Comparison of ENCODE assay signal across 28 cellular contexts in genomic region chrX:101386542-101386885, GRCh38. TPM values are rescaled to one million over a fixed set of nuclear protein-coding genes. Genes with fewer than 3 reads are reported as not detected.
DNase-seq lines count a peak whose midpoint lies in the region; ATAC-seq, FAIRE-seq and TF ChIP-seq lines count a peak whose summit lies in the region.
"Had no signal": no experiment of that assay in that cellular context is flagged by ENCODE, and none has a peak within 500 bp of the region (broad histone marks: within the 10 kb centered on the region; RNA-seq: fewer than 3 reads in every experiment).

No MANE protein-coding gene starts in this region.

- H3K4me1 Mint-ChIP-seq in activated T-cell treated with anti-CD3 and anti-CD28 coated beads, Interleukin-2, amount 50 U/mL, for 4 hours (ENCODE audit: low read depth), result peaks cover 5% of the 10 kb centered on the region
- H3K4me1 Mint-ChIP-seq in stimulated activated memory B cell treated with anti-CD40 and anti-IgM and Interleukin-4, amounts not matched to agents 10 μg/mL and 1 μg/mL and 100 μg/mL, for 72 hours, result peaks cover 18% of the 10 kb centered on the region

- no peaks in the 10 kb centered on the region for H3K9me3 Mint-ChIP-seq in activated T-cell treated with anti-CD3 and anti-CD28 coated beads, Interleukin-2, amount 50 U/mL, for 4 hours
- no peaks in the 10 kb centered on the region for H3K9me3 Mint-ChIP-seq in stimulated activated memory B cell treated with anti-CD40 and anti-IgM and Interleukin-4, amounts not matched to agents 10 μg/mL and 1 μg/mL and 100 μg/mL, for 72 hours
- H3K9me3 Mint-ChIP-seq: activated CD4-positive, alpha-beta T cell treated with anti-CD3 and anti-CD28 coated beads, Interleukin-2, amount 10 ng/mL, durations not matched to agents 24 days and 14 days; effector memory CD8-positive, alpha-beta T cell; T-cell had no signal

- peak overlapping the region; percentile 96 for H3K27ac Mint-ChIP-seq in stimulated activated memory B cell treated with anti-CD40 and anti-IgM and Interleukin-4, amounts not matched to agents 10 μg/mL and 1 μg/mL and 100 μg/mL, for 72 hours
- H3K27ac Mint-ChIP-seq: activated CD4-positive, alpha-beta T cell treated with anti-CD3 and anti-CD28 coated beads, Interleukin-2, amount 10 ng/mL, durations not matched to agents 24 days and 14 days; activated CD8-positive, alpha-beta memory T cell treated with anti-CD3 and anti-CD28 coated beads, Interleukin-2, amount 10 ng/mL, durations not matched to agents 7 days and 5 days; effector memory CD8-positive, alpha-beta T cell had no signal

- no peaks in the 10 kb centered on the region for H3K27me3 ChIP-seq in HL-60 (ENCODE audit: insufficient read depth, poor library complexity, severe bottlenecking)
- no peaks in the 10 kb centered on the region for H3K27me3 ChIP-seq in GM12878 (replicated peaks in 1 of 2; ENCODE audit: control insufficient read depth in 2 of 2, insufficient read depth in 2 of 2, low read length in 1 of 2)
- H3K27me3 ChIP-seq: brain microvascular endothelial cell, esophagus muscularis mucosa, gastroesophageal sphincter, right atrium auricular region, upper lobe of left lung had no signal

- peak overlapping the region; percentile 44 for H2AFZ ChIP-seq in GM12878 (ENCODE audit: control insufficient read depth, low read depth, low read length)

- H3K36me3 Mint-ChIP-seq in activated T-cell treated with anti-CD3 and anti-CD28 coated beads, Interleukin-2, amount 50 U/mL, for 4 hours (ENCODE audit: insufficient read depth), result peaks cover 7% of the 10 kb centered on the region
- H3K36me3 Mint-ChIP-seq in stimulated activated memory B cell treated with anti-CD40 and anti-IgM and Interleukin-4, amounts not matched to agents 10 μg/mL and 1 μg/mL and 100 μg/mL, for 72 hours, result peaks cover 12% of the 10 kb centered on the region

- no peaks in the 10 kb centered on the region for H4K20me1 ChIP-seq in GM12878 (ENCODE audit: control insufficient read depth, insufficient read depth)

- no TSS peak for BruUV-seq in GM12878 (replicated peaks; lab: Mats Ljungman, UMichigan)

- H3K9me3 ChIP-seq in GM12878 (replicated peaks; ENCODE audit: control insufficient read depth, insufficient read depth, low read length), result no peaks in the 10 kb centered on the region
- H3K9me3 ChIP-seq: esophagus muscularis mucosa, gastroesophageal sphincter, right atrium auricular region, upper lobe of left lung had no signal

- FAIRE-seq in GM12878 (lab: Jason Lieb, UNC), result no peak

- RAD21 ChIA-PET in GM12878 (lab: Charles Lee; ENCODE audit: unreplicated experiment), result no interaction called here

- SMC1A ChIA-PET in GM12878 (lab: Charles Lee; ENCODE audit: uncharacterized antibody, unreplicated experiment), result no interaction called here

- no peak for TF ChIP-seq POLR2A in GM12878 (IDR thresholded peaks at IDR 0.05; ENCODE audit: low read depth, low read length)

- 4% methylated on average over 6 of the region's 6 CpGs for WGBS in GM12878 (ENCODE audit: insufficient coverage, insufficient replicate concordance, low lambda C conversion rate, missing lambda C conversion rate)

- no peak for TF ChIP-seq CTCF in HL-60 (IDR thresholded peaks at IDR 0.05; ENCODE audit: insufficient read depth, low read length)
- TF ChIP-seq CTCF in GM12878 (IDR thresholded peaks at IDR 0.05 in 2 of 3, conservative IDR thresholded peaks at IDR 0.05 in 1 of 3; ENCODE audit: control insufficient read depth in 2 of 3, extremely low read depth in 1 of 3, insufficient read depth in 1 of 3, low read depth in 3 of 3, low read length in 3 of 3), result no peak

- no peaks in the 10 kb centered on the region for H3K36me3 ChIP-seq in GM12878 (ENCODE audit: control insufficient read depth in 2 of 2, insufficient read depth in 2 of 2, low read length in 1 of 2)
- H3K36me3 ChIP-seq: esophagus muscularis mucosa, gastroesophageal sphincter, right atrium auricular region, upper lobe of left lung had no signal

- H3K4me3 ChIP-seq in HL-60 (replicated peaks; ENCODE audit: insufficient read depth, low read length) (no peak overlapping the region), GM12878 (peak overlapping the region; percentile 46; the same call in 1 of the 2 replicates)
- H3K4me3 ChIP-seq: right atrium auricular region had no signal

- no peak for TF ChIP-seq RAD21 in GM12878 (IDR thresholded peaks at IDR 0.05; ENCODE audit: insufficient read depth, low read depth, low read length)

- ATAC-seq in activated T-cell treated with anti-CD3 and anti-CD28 coated beads, Interleukin-2, amount 50 U/mL, for 4 hours, result no peak
- no peak for ATAC-seq in GM12878
- ATAC-seq in stimulated activated memory B cell treated with anti-CD40 and anti-IgM and Interleukin-4, amounts not matched to agents 10 μg/mL and 1 μg/mL and 100 μg/mL, for 72 hours, result no peak
- no peak for ATAC-seq in GM18519 (IDR thresholded peaks at IDR 0.05; ENCODE audit: low FRiP score, unreplicated experiment)
- no peak for ATAC-seq in HG03439 (IDR thresholded peaks at IDR 0.05; ENCODE audit: unreplicated experiment)
- ATAC-seq: activated CD8-positive, alpha-beta memory T cell treated with anti-CD3 and anti-CD28 coated beads, Interleukin-2, amount 10 ng/mL, durations not matched to agents 7 days and 5 days; effector memory CD8-positive, alpha-beta T cell; gastroesophageal sphincter; T-cell had no signal

- H3K27me3 Mint-ChIP-seq in activated T-cell treated with anti-CD3 and anti-CD28 coated beads, Interleukin-2, amount 50 U/mL, for 4 hours (ENCODE audit: low read depth), result no peaks in the 10 kb centered on the region
- no peaks in the 10 kb centered on the region for H3K27me3 Mint-ChIP-seq in stimulated activated memory B cell treated with anti-CD40 and anti-IgM and Interleukin-4, amounts not matched to agents 10 μg/mL and 1 μg/mL and 100 μg/mL, for 72 hours
- H3K27me3 Mint-ChIP-seq: activated CD4-positive, alpha-beta T cell treated with anti-CD3 and anti-CD28 coated beads, Interleukin-2, amount 10 ng/mL, durations not matched to agents 24 days and 14 days; effector memory CD8-positive, alpha-beta T cell had no signal

- peak overlapping the region; percentile 88 for H3K27ac ChIP-seq in HL-60 (replicated peaks)
- H3K27ac ChIP-seq in GM12878 (ENCODE audit: control insufficient read depth, insufficient read depth), result peak overlapping the region; percentile 77
- H3K27ac ChIP-seq: brain microvascular endothelial cell, esophagus muscularis mucosa, gastroesophageal sphincter, right atrium auricular region had no signal

- in situ Hi-C loops in GM12878 (cut with MboI), result no loop called here

- no peak for TF ChIP-seq EP300 in GM12878 (IDR thresholded peaks at IDR 0.05; ENCODE audit: borderline replicate concordance in 1 of 2, control insufficient read depth in 1 of 2, low read depth in 2 of 2, low read length in 2 of 2)

- no peaks in the 10 kb centered on the region for H3K4me1 ChIP-seq in GM12878 (ENCODE audit: control insufficient read depth, insufficient read depth, low read length)
- H3K4me1 ChIP-seq: gastroesophageal sphincter, right atrium auricular region, upper lobe of left lung had no signal

- CTCF ChIA-PET in GM12878 (lab: Yijun Ruan, JAX), result interaction anchor here (1.5 kb wide), 1 partner anchor 11 kb away, joined by 3 read pairs; no protein-coding TSS in a partner anchor

- H3K4me2 ChIP-seq in GM12878 (ENCODE audit: control insufficient read depth, insufficient read depth), result peak overlapping the region; percentile 82

- no peak for DNase-seq in activated T-cell treated with anti-CD3 and anti-CD28 coated beads, Interleukin-2, amount 50 U/mL, for 4 hours
- DNase-seq in activated T-cell treated with anti-CD3 and anti-CD28 coated beads, Interleukin-2, amount 50 U/mL, for 48 hours, result no peak
- DNase-seq in HL-60 (ENCODE audit: low read depth in 1 of 2, low spot score in 1 of 2) (no peak), GM12878 (ENCODE audit: low read depth, low spot score) (no peak), germinal center (ENCODE audit: low spot score) (no peak)
- DNase-seq: activated CD4-positive, alpha-beta T cell treated with anti-CD3 and anti-CD28 coated beads, Interleukin-2, amount 10 ng/mL, durations not matched to agents 24 days and 14 days; activated CD8-positive, alpha-beta memory T cell treated with anti-CD3 and anti-CD28 coated beads, Interleukin-2, amount 10 ng/mL, durations not matched to agents 7 days and 5 days; brain microvascular endothelial cell; DND-41; effector memory CD8-positive, alpha-beta T cell; HCEC 1CT; islet precursor cell; NCI-H1930; NCI-H226; NCI-H774; stimulated activated CD4-positive, alpha-beta T cell treated with anti-CD3 and anti-CD28 coated beads, Interleukin-12 subunit alpha, Interleukin-12 subunit beta, amount 100 ng/mL, for 4 hours; stimulated activated CD4-positive, alpha-beta T cell treated with anti-CD3 and anti-CD28 coated beads, Interleukin-4, amount 100 ng/mL, for 4 hours; T-cell had no signal

- POLR2A ChIA-PET in GM12878 (lab: Charles Lee), result interaction anchor here (0.7 to 1.1 kb wide), 3 partner anchors 8 to 34 kb away, joined by 3 read pairs; no protein-coding TSS in a partner anchor

- H3K9ac ChIP-seq in GM12878 (ENCODE audit: control insufficient read depth, insufficient read depth, low read length), result peak overlapping the region; percentile 55

- peak overlapping the region; percentile 63 for H3K4me3 Mint-ChIP-seq in activated T-cell treated with anti-CD3 and anti-CD28 coated beads, Interleukin-2, amount 50 U/mL, for 4 hours
- peak overlapping the region; percentile 94 for H3K4me3 Mint-ChIP-seq in stimulated activated memory B cell treated with anti-CD40 and anti-IgM and Interleukin-4, amounts not matched to agents 10 μg/mL and 1 μg/mL and 100 μg/mL, for 72 hours
- H3K4me3 Mint-ChIP-seq: activated CD4-positive, alpha-beta T cell treated with anti-CD3 and anti-CD28 coated beads, Interleukin-2, amount 10 ng/mL, durations not matched to agents 24 days and 14 days; activated CD8-positive, alpha-beta memory T cell treated with anti-CD3 and anti-CD28 coated beads, Interleukin-2, amount 10 ng/mL, durations not matched to agents 7 days and 5 days; effector memory CD8-positive, alpha-beta T cell had no signal

- intact Hi-C loops in GM12878 (cut with micrococcal nuclease; ENCODE audit: unreplicated experiment), result loop anchor here (5.0 kb wide), 1 partner anchor 39 kb away; the partner anchor contains the start of gene TIMM8A

- peaks cover 44% of the 10 kb centered on the region for H3K79me2 ChIP-seq in GM12878 (ENCODE audit: control insufficient read depth, insufficient read depth, low read length)

RNA-seq across cellular contexts. Expression of gene BTK, which starts 0.5 kb away (rescaled TPM):
- 1 to 10 TPM in 2 of 3 donors, under 1 TPM in 1; 0.61 to 3.4 (median 2.3) TPM for total RNA-seq in activated T-cell treated with anti-CD3 and anti-CD28 coated beads, Interleukin-2, amount 50 U/mL, for 4 hours
- total RNA-seq in GM12878 (2013; cell fraction: nucleolus; rRNA removed), result 232 and 237 TPM in 2 replicates
- total RNA-seq in GM12878 (2014; rRNA removed), result 69.0 and 79.8 TPM in 2 replicates
- 112 and 117 TPM in 2 replicates for total RNA-seq in GM12878 (2014; rRNA removed; fragmentation: Illumina TruSeq; extraction: Trizol)
- total RNA-seq in GM12878 (2021), result 96.3 and 99.5 TPM in 2 replicates
- polyA plus RNA-seq in GM12878 (2011; ENCODE audit: low read depth), result 81.3 TPM
- polyA plus RNA-seq in GM12878 (2011; rRNA removed), result 82.0 and 96.3 TPM in 2 replicates
- polyA plus RNA-seq in GM12878 (2011; cell fraction: cytosol; rRNA removed), result 52.8 and 54.3 TPM in 2 replicates
- polyA plus RNA-seq in GM12878 (2011; cell fraction: nucleus; rRNA removed), result 101 and 126 TPM in 2 replicates
- polyA plus RNA-seq in GM12878 (2012), result 88.1 and 105 TPM in 2 replicates
- 154 and 191 TPM in 2 replicates for polyA plus RNA-seq in GM12878 (2014; fragmentation: Illumina TruSeq; extraction: Trizol)
- polyA plus RNA-seq in GM12878 (2014; fragmentation: Nextera tagmentation; extraction: Ambion mirVana), result 10 to 100 TPM; 24.0 to 94.5 TPM
- 99.0 and 104 TPM in 2 replicates for polyA plus RNA-seq in GM12878 (2014; rRNA removed)
- 10 to 100 TPM; 81.9 to 83.3 TPM for polyA plus RNA-seq in GM12878 (2016; fragmentation: Nextera tagmentation; extraction: Ambion mirVana)
- polyA minus RNA-seq in GM12878 (2011; rRNA and poly(A)+ RNA removed), result 42.1 and 46.4 TPM in 2 replicates
- 16.4 and 20.7 TPM in 2 replicates for polyA minus RNA-seq in GM12878 (2011; cell fraction: cytosol; rRNA and poly(A)+ RNA removed)
- 28.5 and 35.8 TPM in 2 replicates for polyA minus RNA-seq in GM12878 (2011; cell fraction: nucleus; rRNA and poly(A)+ RNA removed)
- total RNA-seq: A172; activated CD4-positive, alpha-beta T cell treated with anti-CD3 and anti-CD28 coated beads, Interleukin-2, amount 10 ng/mL, durations not matched to agents 24 days and 14 days; HT-29; osteocyte had no signal

RNA-seq across cellular contexts. Expression of gene RPL36A, which starts 4.3 kb away (rescaled TPM):
- 100 to 1,000 TPM; 451 to 525 (median 514) TPM for total RNA-seq in activated T-cell treated with anti-CD3 and anti-CD28 coated beads, Interleukin-2, amount 50 U/mL, for 4 hours
- 262 and 314 TPM in 2 replicates for total RNA-seq in GM12878 (2013; cell fraction: nucleolus; rRNA removed)
- 1,479 and 1,585 TPM in 2 replicates for total RNA-seq in GM12878 (2014; rRNA removed)
- total RNA-seq in GM12878 (2014; rRNA removed; fragmentation: Illumina TruSeq; extraction: Trizol), result 3,614 and 3,813 TPM in 2 replicates
- 425 and 522 TPM in 2 replicates for total RNA-seq in GM12878 (2021)
- polyA plus RNA-seq in GM12878 (2011; ENCODE audit: low read depth), result 219 TPM
- 3,267 and 3,973 TPM in 2 replicates for polyA plus RNA-seq in GM12878 (2011; rRNA removed)
- polyA plus RNA-seq in GM12878 (2011; cell fraction: cytosol; rRNA removed), result 615 and 2,011 TPM in 2 replicates
- 664 and 927 TPM in 2 replicates for polyA plus RNA-seq in GM12878 (2011; cell fraction: nucleus; rRNA removed)
- polyA plus RNA-seq in GM12878 (2012), result 1,929 and 2,829 TPM in 2 replicates
- 4,528 and 6,688 TPM in 2 replicates for polyA plus RNA-seq in GM12878 (2014; fragmentation: Illumina TruSeq; extraction: Trizol)
- polyA plus RNA-seq in GM12878 (2014; fragmentation: Nextera tagmentation; extraction: Ambion mirVana), result 1,000 to 10,000 TPM; 3,535 to 3,952 TPM
- polyA plus RNA-seq in GM12878 (2014; rRNA removed), result 2,484 and 3,273 TPM in 2 replicates
- 100 to 1,000 TPM; 771 to 830 TPM for polyA plus RNA-seq in GM12878 (2016; fragmentation: Nextera tagmentation; extraction: Ambion mirVana)
- polyA minus RNA-seq in GM12878 (2011; rRNA and poly(A)+ RNA removed), result 153 and 443 TPM in 2 replicates
- polyA minus RNA-seq in GM12878 (2011; cell fraction: cytosol; rRNA and poly(A)+ RNA removed), result 65.4 and 82.9 TPM in 2 replicates
- 56.8 and 89.8 TPM in 2 replicates for polyA minus RNA-seq in GM12878 (2011; cell fraction: nucleus; rRNA and poly(A)+ RNA removed)

RNA-seq across cellular contexts. Expression of gene GLA, which starts 21.2 kb away (rescaled TPM):
- 10 to 100 TPM; 49.6 to 70.8 (median 62.4) TPM for total RNA-seq in activated T-cell treated with anti-CD3 and anti-CD28 coated beads, Interleukin-2, amount 50 U/mL, for 4 hours
- 16.7 and 18.1 TPM in 2 replicates for total RNA-seq in GM12878 (2013; cell fraction: nucleolus; rRNA removed)
- total RNA-seq in GM12878 (2014; rRNA removed) (23.3 and 23.8 TPM in 2 replicates), GM12878 (2014; rRNA removed; fragmentation: Illumina TruSeq; extraction: Trizol) (25.3 and 26.7 TPM in 2 replicates), GM12878 (2021) (24.4 and 25.0 TPM in 2 replicates)
- 24.9 TPM for polyA plus RNA-seq in GM12878 (2011; ENCODE audit: low read depth)
- polyA plus RNA-seq in GM12878 (2011; rRNA removed) (31.7 and 32.8 TPM in 2 replicates), GM12878 (2014; fragmentation: Illumina TruSeq; extraction: Trizol) (29.2 and 34.1 TPM in 2 replicates), GM12878 (2014; fragmentation: Nextera tagmentation; extraction: Ambion mirVana) (10 to 100 TPM; 39.2 to 66.4 TPM), GM12878 (2014; rRNA removed) (20.3 and 28.9 TPM in 2 replicates), GM12878 (2016; fragmentation: Nextera tagmentation; extraction: Ambion mirVana) (10 to 100 TPM; 26.8 to 29.8 TPM)
- polyA plus RNA-seq in GM12878 (2011; cell fraction: cytosol; rRNA removed), result 20.5 and 22.7 TPM in 2 replicates
- 42.4 and 53.4 TPM in 2 replicates for polyA plus RNA-seq in GM12878 (2011; cell fraction: nucleus; rRNA removed)
- 17.1 and 23.4 TPM in 2 replicates for polyA plus RNA-seq in GM12878 (2012)
- polyA minus RNA-seq in GM12878 (2011; rRNA and poly(A)+ RNA removed), result 7.9 and 11.5 TPM in 2 replicates
- polyA minus RNA-seq in GM12878 (2011; cell fraction: cytosol; rRNA and poly(A)+ RNA removed), result 4.8 and 7.3 TPM in 2 replicates
- 5.2 and 5.4 TPM in 2 replicates for polyA minus RNA-seq in GM12878 (2011; cell fraction: nucleus; rRNA and poly(A)+ RNA removed)

RNA-seq across cellular contexts. Expression of gene HNRNPH2, which starts 21.5 kb away (rescaled TPM):
- 10 to 100 TPM; 25.3 to 28.7 (median 26.5) TPM for total RNA-seq in activated T-cell treated with anti-CD3 and anti-CD28 coated beads, Interleukin-2, amount 50 U/mL, for 4 hours
- total RNA-seq in GM12878 (2013; cell fraction: nucleolus; rRNA removed), result 8.2 and 10.3 TPM in 2 replicates
- 34.5 and 43.4 TPM in 2 replicates for total RNA-seq in GM12878 (2014; rRNA removed)
- total RNA-seq in GM12878 (2014; rRNA removed; fragmentation: Illumina TruSeq; extraction: Trizol), result 67.0 and 69.1 TPM in 2 replicates
- 42.4 and 42.8 TPM in 2 replicates for total RNA-seq in GM12878 (2021)
- 33.7 TPM for polyA plus RNA-seq in GM12878 (2011; ENCODE audit: low read depth)
- polyA plus RNA-seq in GM12878 (2011; rRNA removed), result 46.6 and 61.9 TPM in 2 replicates
- polyA plus RNA-seq in GM12878 (2011; cell fraction: cytosol; rRNA removed), result 15.3 and 19.3 TPM in 2 replicates
- 9.5 and 17.9 TPM in 2 replicates for polyA plus RNA-seq in GM12878 (2011; cell fraction: nucleus; rRNA removed)
- 42.8 and 43.5 TPM in 2 replicates for polyA plus RNA-seq in GM12878 (2012)
- 73.3 and 90.2 TPM in 2 replicates for polyA plus RNA-seq in GM12878 (2014; fragmentation: Illumina TruSeq; extraction: Trizol)
- polyA plus RNA-seq in GM12878 (2014; fragmentation: Nextera tagmentation; extraction: Ambion mirVana), result 10 to 100 TPM; 55.7 to 90.8 TPM
- 44.9 and 49.6 TPM in 2 replicates for polyA plus RNA-seq in GM12878 (2014; rRNA removed)
- polyA plus RNA-seq in GM12878 (2016; fragmentation: Nextera tagmentation; extraction: Ambion mirVana), result 100 to 1,000 TPM in 1 of 2 experiments, 10 to 100 TPM in 1; 98.1 to 102 TPM
- polyA minus RNA-seq in GM12878 (2011; rRNA and poly(A)+ RNA removed), result 22.8 and 32.7 TPM in 2 replicates
- polyA minus RNA-seq in GM12878 (2011; cell fraction: cytosol; rRNA and poly(A)+ RNA removed), result 8.2 and 9.3 TPM in 2 replicates
- 3.4 and 6.9 TPM in 2 replicates for polyA minus RNA-seq in GM12878 (2011; cell fraction: nucleus; rRNA and poly(A)+ RNA removed)

RNA-seq across cellular contexts. Expression of gene TIMM8A, which starts 38.0 kb away (rescaled TPM):
- total RNA-seq in activated T-cell treated with anti-CD3 and anti-CD28 coated beads, Interleukin-2, amount 50 U/mL, for 4 hours, result 10 to 100 TPM; 40.5 to 45.5 (median 42.3) TPM
- 7.2 and 9.5 TPM in 2 replicates for total RNA-seq in GM12878 (2013; cell fraction: nucleolus; rRNA removed)
- total RNA-seq in GM12878 (2014; rRNA removed) (6.7 and 8.7 TPM in 2 replicates), GM12878 (2014; rRNA removed; fragmentation: Illumina TruSeq; extraction: Trizol) (14.2 and 16.0 TPM in 2 replicates), GM12878 (2021) (26.1 and 29.1 TPM in 2 replicates)
- polyA plus RNA-seq in GM12878 (2011; ENCODE audit: low read depth), result 15.1 TPM
- polyA plus RNA-seq in GM12878 (2011; rRNA removed) (20.4 and 22.7 TPM in 2 replicates), GM12878 (2014; fragmentation: Illumina TruSeq; extraction: Trizol) (24.3 and 25.5 TPM in 2 replicates), GM12878 (2014; fragmentation: Nextera tagmentation; extraction: Ambion mirVana) (10 to 100 TPM; 84.5 to 92.7 TPM), GM12878 (2014; rRNA removed) (22.4 and 27.0 TPM in 2 replicates), GM12878 (2016; fragmentation: Nextera tagmentation; extraction: Ambion mirVana) (10 to 100 TPM; 55.3 to 55.5 TPM)
- polyA plus RNA-seq in GM12878 (2011; cell fraction: cytosol; rRNA removed), result 18.5 and 21.7 TPM in 2 replicates
- 9.5 and 12.0 TPM in 2 replicates for polyA plus RNA-seq in GM12878 (2011; cell fraction: nucleus; rRNA removed)
- polyA plus RNA-seq in GM12878 (2012), result 12.1 and 13.6 TPM in 2 replicates
- 8.3 and 10.5 TPM in 2 replicates for polyA minus RNA-seq in GM12878 (2011; rRNA and poly(A)+ RNA removed)
- polyA minus RNA-seq in GM12878 (2011; cell fraction: cytosol; rRNA and poly(A)+ RNA removed), result 7.1 and 7.5 TPM in 2 replicates
- polyA minus RNA-seq in GM12878 (2011; cell fraction: nucleus; rRNA and poly(A)+ RNA removed), result 6.2 and 11.7 TPM in 2 replicates

Comparison
In these comparisons a context has a peak if more than half of its experiments do, and no peak if none do; other contexts are left out.
1. RNA of gene BTK, which starts 0.5 kb away (total RNA-seq): 69.0 to 237 TPM in GM12878; 0.61 to 3.4 TPM in activated T-cell treated with anti-CD3 and anti-CD28 coated beads, Interleukin-2, amount 50 U/mL, for 4 hours; every median in the first group is over 10 times any median in the second.